ENCODE assay signal across 9 cellular contexts in genomic region chr15:94119215-94119815, GRCh38.
DNase-seq lines count a peak whose midpoint lies in the region; ATAC-seq, FAIRE-seq and TF ChIP-seq lines count a peak whose summit lies in the region.
"Had no signal": no experiment of that assay in that cellular context is flagged by ENCODE, and none has a peak within 500 bp of the region (broad histone marks: within the 10 kb centered on the region; RNA-seq: fewer than 3 reads in every experiment).

No MANE protein-coding gene starts in this region.

- no peak for FAIRE-seq in H54 (lab: Jason Lieb, UNC)

- POLR2A ChIA-PET in RWPE1 (lab: Yijun Ruan, JAX; ENCODE audit: low non-redundant PET) = no interaction called here

- WGBS in prostate gland = 20% methylated on average over 11 of the region's 11 CpGs

- no peaks in the 10 kb centered on the region for H3K9me3 ChIP-seq in prostate gland

- ATAC-seq in GM18868 (IDR thresholded peaks at IDR 0.05; ENCODE audit: unreplicated experiment) (peak; percentile 9), left ventricle myocardium superior (peak; percentile 87)

- no peaks in the 10 kb centered on the region for H3K27me3 ChIP-seq in prostate gland (replicated peaks; ENCODE audit: insufficient read depth)
- H3K27me3 ChIP-seq: brain microvascular endothelial cell had no signal

- CTCF ChIA-PET in RWPE1 (lab: Yijun Ruan, JAX) = interaction anchor here (0.6 to 2.0 kb wide), 25 partner anchors 10 to 1319 kb away, joined by 3 to 54 read pairs (median 4); partner anchors contain the start of gene RGMA

- DNase-seq in RWPE1 (ENCODE audit: low spot score) = no peak
- peak; percentile 68 for DNase-seq in left ventricle myocardium superior
- peak; percentile 16 for DNase-seq in prostate gland (ENCODE audit: low spot score)
- no peak for DNase-seq in stimulated activated CD4-positive, alpha-beta T cell treated with anti-CD3 and anti-CD28 coated beads, Interleukin-4, amount 100 ng/mL, for 1 hour
- DNase-seq in D341Med (ENCODE audit: low spot score) = no peak
- no peak for DNase-seq in H54 (ENCODE audit: insufficient read length, low spot score)
- no peak for DNase-seq in DMS153 treated with DMSO at 0.1 percent for 48 hours (lab: John Stamatoyannopoulos, UW; ENCODE audit: unreplicated experiment)

- TF ChIP-seq POLR2A in prostate gland (IDR thresholded peaks at IDR 0.05) = no peak
- TF ChIP-seq POLR2A in H54 (IDR thresholded peaks at IDR 0.05; ENCODE audit: low read depth, low read length) = no peak

- intact Hi-C loops in left ventricle myocardium superior (cut with micrococcal nuclease) (no loop called here), prostate gland (cut with DNase I) (loop anchor here (2.0 kb wide), 1 partner anchor 1089 kb away; no protein-coding TSS in a partner anchor)

- TF ChIP-seq CTCF in RWPE1 (conservative IDR thresholded peaks at IDR 0.05; ENCODE audit: low read depth) = no peak
- no peak for TF ChIP-seq CTCF in prostate gland (IDR thresholded peaks at IDR 0.05)

- H3K27ac ChIP-seq in RWPE1 = peak overlapping the region; percentile 27; the same call in 1 of the 2 replicates
- peak overlapping the region; percentile 57 to 62 for H3K27ac ChIP-seq in prostate gland
- H3K27ac ChIP-seq: brain microvascular endothelial cell had no signal

- H3K36me3 ChIP-seq in prostate gland = no peaks in the 10 kb centered on the region
- H3K36me3 ChIP-seq: brain microvascular endothelial cell had no signal

- H3K4me1 ChIP-seq in prostate gland (replicated peaks) = no peaks in the 10 kb centered on the region

- no peak overlapping the region for H3K4me3 ChIP-seq in prostate gland

Comparison
In these comparisons a context has a peak if more than half of its experiments do, and no peak if none do; other contexts are left out.
1. DNase-seq: peak in left ventricle myocardium superior (single experiment) and prostate gland (single experiment); none in RWPE1 (single experiment), stimulated activated CD4-positive, alpha-beta T cell treated with anti-CD3 and anti-CD28 coated beads, Interleukin-4, amount 100 ng/mL, for 1 hour (single experiment), D341Med (single experiment), H54 (single experiment) and DMS153 treated with DMSO at 0.1 percent for 48 hours (single experiment).